In genomic region chr22:45917146-45917545, GRCh38 we compare ENCODE assay signal across 25 cellular contexts. TPM values are rescaled to one million over a fixed set of nuclear protein-coding genes. Genes with fewer than 3 reads are reported as not detected.
A peak's percentile ranks its signal among the peaks of the same experiment; 100 is the strongest.
DNase-seq lines count a peak whose midpoint lies in the region; ATAC-seq and TF ChIP-seq lines count a peak whose summit lies in the region.
"Had no signal": no experiment of that assay in that cellular context is flagged by ENCODE, and none has a peak within 500 bp of the region (broad histone marks: within the 10 kb centered on the region; RNA-seq: fewer than 3 reads in every experiment).

No MANE protein-coding gene starts in this region.

- peak; percentile 5 for DNase-seq in NCI-H1694 treated with DMSO at 0.1 percent for 48 hours (lab: John Stamatoyannopoulos, UW)
- DNase-seq in NCI-H1694 (lab: John Stamatoyannopoulos, UW) = no peak
- DNase-seq in NCI-H1105 (lab: John Stamatoyannopoulos, UW) = peak; percentile 81
- peak; percentile 44 for DNase-seq in NCI-H510A treated with DMSO at 0.1 percent for 48 hours (lab: John Stamatoyannopoulos, UW)
- no peak for DNase-seq in neural progenitor cell (ENCODE audit: low spot score)
- DNase-seq in GM13977 (ENCODE audit: low spot score) = no peak
- DNase-seq in CD14-positive monocyte (ENCODE audit: low spot score) = no peak
- DNase-seq: activated CD4-positive, alpha-beta memory T cell treated with anti-CD3 and anti-CD28 coated beads for 36 hours; activated naive CD4-positive, alpha-beta T cell treated with anti-CD3 and anti-CD28 coated beads, Interleukin-2, amount 50 U/mL, for 16 hours; activated T-cell treated with anti-CD3 and anti-CD28 coated beads, Interleukin-2, amount 50 U/mL, for 4 hours; CD4-positive, alpha-beta T cell; endodermal cell; MV-4-11; ovary; SIG-M5; stimulated activated naive CD4-positive, alpha-beta T cell treated with Interleukin-2 at 50 U/mL for 16 hours had no signal

- no peak overlapping the region for H3K9ac ChIP-seq in neural progenitor cell

- H2AFZ ChIP-seq in neural progenitor cell (replicated peaks) = no peak overlapping the region

- no peaks in the 10 kb centered on the region for H3K36me3 ChIP-seq in neural progenitor cell
- H3K36me3 ChIP-seq: ovary, tibial nerve had no signal

- H3K9me3 Mint-ChIP-seq in neural progenitor cell (peaks cover 6% of the 10 kb centered on the region), CD14-positive monocyte (peaks cover 7 to 15% (median 13%) of the 10 kb centered on the region in 7 donors)
- H3K9me3 Mint-ChIP-seq: CD4-positive, alpha-beta T cell had no signal

- H3F3A ChIP-seq in neural progenitor cell (ENCODE audit: low read depth) = no peaks in the 10 kb centered on the region

- no peak overlapping the region for H3K4me3 Mint-ChIP-seq in neural progenitor cell
- no peak overlapping the region for H3K4me3 Mint-ChIP-seq in CD14-positive monocyte
- H3K4me3 Mint-ChIP-seq: activated CD4-positive, alpha-beta memory T cell treated with anti-CD3 and anti-CD28 coated beads for 36 hours; activated T-cell treated with anti-CD3 and anti-CD28 coated beads, Interleukin-2, amount 50 U/mL, for 4 hours; CD4-positive, alpha-beta T cell; endodermal cell had no signal

- intact Hi-C loops in CD14-positive monocyte (cut with micrococcal nuclease) = no loop called here

- in situ Hi-C loops in GM13977 (cut with MboI; ENCODE audit: low pct_unique_long_range_greater_than_20kb, low sequenced_read_pairs, unreplicated experiment) = no loop called here

- H3K27me3 Mint-ChIP-seq in neural progenitor cell (ENCODE audit: insufficient read depth, low read depth) (peaks cover 16% of the 10 kb centered on the region), CD14-positive monocyte (ENCODE audit: low read depth in 3 of 3) (peaks cover 4 to 27% (median 15%) of the 10 kb centered on the region in 3 donors)
- H3K27me3 Mint-ChIP-seq: IgD-negative memory B cell had no signal

- H3K27ac ChIP-seq in neural progenitor cell = no peak overlapping the region
- H3K27ac ChIP-seq: HL-60, ovary, tibial nerve had no signal

- H3K4me1 Mint-ChIP-seq in neural progenitor cell = peaks cover 17% of the 10 kb centered on the region
- H3K4me1 Mint-ChIP-seq in CD14-positive monocyte = peaks cover 10% of the 10 kb centered on the region
- H3K4me1 Mint-ChIP-seq: endodermal cell had no signal

- H3K27ac Mint-ChIP-seq in neural progenitor cell = peak overlapping the region; percentile 76
- H3K27ac Mint-ChIP-seq in CD14-positive monocyte = no peak overlapping the region
- H3K27ac Mint-ChIP-seq: activated CD4-positive, alpha-beta memory T cell treated with anti-CD3 and anti-CD28 coated beads for 36 hours; CD4-positive, alpha-beta T cell; endodermal cell; IgD-negative memory B cell had no signal

- H3K79me2 ChIP-seq in neural progenitor cell (ENCODE audit: low read depth) = no peaks in the 10 kb centered on the region

- TF ChIP-seq CTCF in neural progenitor cell (IDR thresholded peaks at IDR 0.05) (no peak), GM13977 (IDR thresholded peaks at IDR 0.05; ENCODE audit: extremely low read depth, insufficient read depth, missing control alignments) (no peak), CD14-positive monocyte (IDR thresholded peaks at IDR 0.05) (no peak)

- H3K36me3 Mint-ChIP-seq in neural progenitor cell (peaks cover 8% of the 10 kb centered on the region), CD14-positive monocyte (peaks cover 0 to 3% of the 10 kb centered on the region in 2 donors)
- H3K36me3 Mint-ChIP-seq: activated CD4-positive, alpha-beta memory T cell treated with anti-CD3 and anti-CD28 coated beads for 36 hours; IgD-negative memory B cell had no signal

- no peaks in the 10 kb centered on the region for H3K4me1 ChIP-seq in neural progenitor cell

- no peaks in the 10 kb centered on the region for H3K9me3 ChIP-seq in neural progenitor cell (ENCODE audit: low read depth)
- H3K9me3 ChIP-seq: ovary had no signal

- ATAC-seq in HG02642 (IDR thresholded peaks at IDR 0.05; ENCODE audit: poor library complexity, unreplicated experiment) = no peak
- ATAC-seq: activated T-cell treated with anti-CD3 and anti-CD28 coated beads, Interleukin-2, amount 50 U/mL, for 4 hours; HCT116 had no signal

- no peak overlapping the region for H3K4me3 ChIP-seq in neural progenitor cell
- H3K4me3 ChIP-seq: lung, ovary, tibial nerve had no signal

- no peak overlapping the region for H3K4me2 ChIP-seq in neural progenitor cell

- no peaks in the 10 kb centered on the region for H3K27me3 ChIP-seq in neural progenitor cell
- H3K27me3 ChIP-seq: ovary, tibial nerve had no signal

- no peaks in the 10 kb centered on the region for H4K20me1 ChIP-seq in neural progenitor cell (ENCODE audit: low read depth)

RNA-seq across cellular contexts. Expression of gene WNT7B, which starts 59.8 kb away (rescaled TPM):
- 1.8 and 3.5 TPM in 2 replicates for total RNA-seq in neural progenitor cell (ENCODE audit: low replicate concordance)
- polyA plus RNA-seq in CD14-positive monocyte = not detected
- total RNA-seq: A673; activated CD4-positive, alpha-beta memory T cell treated with anti-CD3 and anti-CD28 coated beads for 36 hours; CD4-positive, alpha-beta T cell; endodermal cell; G401; T-helper 1 cell treated with Interleukin-12 subunit alpha and Interleukin-12 subunit beta and Interleukin-4 antibody, amounts not matched to agents 30 ng/mL and 1 ng/mL, for 36 hours; tibial nerve had no signal
- polyA plus RNA-seq: IgD-negative memory B cell, ovary had no signal

Comparison
In these comparisons a context has a peak if more than half of its experiments do, and no peak if none do; other contexts are left out.
1. DNase-seq: peak in NCI-H1694 treated with DMSO at 0.1 percent for 48 hours (single experiment), NCI-H1105 (single experiment) and NCI-H510A treated with DMSO at 0.1 percent for 48 hours (single experiment); none in NCI-H1694 (single experiment), neural progenitor cell (single experiment), GM13977 (single experiment) and CD14-positive monocyte (single experiment).